Comparison of ENCODE assay signal across 8 cellular contexts in the genomic region with DNA sequence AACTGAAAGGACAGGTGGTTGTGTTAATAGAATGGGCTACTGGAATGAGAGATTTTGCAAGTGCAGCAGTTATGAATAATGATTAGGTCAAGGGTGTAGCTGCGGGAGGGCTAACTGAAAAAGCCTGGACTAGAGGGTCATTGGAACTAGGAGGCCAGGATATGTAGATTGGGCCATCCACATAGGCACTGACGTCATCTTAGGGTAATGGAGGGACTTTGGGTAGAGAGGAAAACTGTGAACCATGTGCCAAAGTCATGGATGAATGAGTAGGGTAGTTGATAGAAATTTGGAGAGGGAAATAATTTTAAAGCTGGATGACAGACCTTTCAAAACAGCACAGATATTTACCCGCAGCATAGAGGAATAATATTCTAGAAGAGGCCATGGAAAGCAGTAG.
"Had no signal": no experiment of that assay in that cellular context is flagged by ENCODE, and none has a peak within 500 bp of the region (broad histone marks: within the 10 kb centered on the region; RNA-seq: fewer than 3 reads in every experiment).

No MANE protein-coding gene starts in this region.

- ATAC-seq: GM12878 had no signal

- H3K4me3 ChIP-seq: GM12878 had no signal

- DNase-seq: GDM1, GF-D8 had no signal

- FAIRE-seq: G401.6, GM12878, GM12891, GM12892, GM18507, GM19239 had no signal
